Comparison of ENCODE assay signal across 8 cellular contexts in genomic region chr7:38359081-38359601, GRCh38.
DNase-seq lines count a peak whose midpoint lies in the region; TF ChIP-seq lines count a peak whose summit lies in the region.
"Not testable (repeated sequence)": the region's sequence is repeated elsewhere in the genome, so short reads cannot be mapped to it uniquely, and the experiment has no call there.

No MANE protein-coding gene starts in this region.

- in situ Hi-C loops in GM13976 (cut with MboI; ENCODE audit: low sequenced_read_pairs, unreplicated experiment) = not testable (repeated sequence)

- not testable (repeated sequence) for H3K36me3 Mint-ChIP-seq in type B pancreatic cell

- not testable (repeated sequence) for H3K4me3 Mint-ChIP-seq in type B pancreatic cell

- H3K4me1 Mint-ChIP-seq in type B pancreatic cell (ENCODE audit: unreplicated experiment) = not testable (repeated sequence)

- TF ChIP-seq CTCF in GM13976 (IDR thresholded peaks at IDR 0.05; ENCODE audit: borderline replicate concordance, control extremely low read depth, extremely low read depth, insufficient read depth, missing control alignments) = peak; percentile 72
- TF ChIP-seq CTCF in retinal pigment epithelial cell (conservative IDR thresholded peaks at IDR 0.05; ENCODE audit: low read depth, low read length) = peak; percentile 24
- peak; percentile 54 for TF ChIP-seq CTCF in type B pancreatic cell (conservative IDR thresholded peaks at IDR 0.05)

- H3K9me3 Mint-ChIP-seq in type B pancreatic cell = not testable (repeated sequence)

- DNase-seq in GM13976 (ENCODE audit: low spot score); retinal pigment epithelial cell (ENCODE audit: low read depth); type B pancreatic cell (ENCODE audit: extremely low spot score, unreplicated experiment): not testable (repeated sequence)
- peak; percentile 67 for DNase-seq in H4 (ENCODE audit: low spot score)
- DNase-seq in HT-29 (ENCODE audit: low spot score) = peak; percentile 24
- DNase-seq in T-helper 1 cell = peak; percentile 58 to 77 (median 67)
- DNase-seq in activated effector memory CD4-positive, alpha-beta T cell treated with anti-CD3 and anti-CD28 coated beads, Interleukin-2, amount 50 U/mL, for 16 hours = peak; percentile 93
- peak; percentile 39 for DNase-seq in glomerular visceral epithelial cell (ENCODE audit: extremely low spot score)

- not testable (repeated sequence) for H3K27ac Mint-ChIP-seq in type B pancreatic cell

- not testable (repeated sequence) for H3K4me3 ChIP-seq in retinal pigment epithelial cell (ENCODE audit: low read length)

- not testable (repeated sequence) for H3K27me3 Mint-ChIP-seq in type B pancreatic cell
